ENCODE assay signal across 14 cellular contexts in the genomic region with DNA sequence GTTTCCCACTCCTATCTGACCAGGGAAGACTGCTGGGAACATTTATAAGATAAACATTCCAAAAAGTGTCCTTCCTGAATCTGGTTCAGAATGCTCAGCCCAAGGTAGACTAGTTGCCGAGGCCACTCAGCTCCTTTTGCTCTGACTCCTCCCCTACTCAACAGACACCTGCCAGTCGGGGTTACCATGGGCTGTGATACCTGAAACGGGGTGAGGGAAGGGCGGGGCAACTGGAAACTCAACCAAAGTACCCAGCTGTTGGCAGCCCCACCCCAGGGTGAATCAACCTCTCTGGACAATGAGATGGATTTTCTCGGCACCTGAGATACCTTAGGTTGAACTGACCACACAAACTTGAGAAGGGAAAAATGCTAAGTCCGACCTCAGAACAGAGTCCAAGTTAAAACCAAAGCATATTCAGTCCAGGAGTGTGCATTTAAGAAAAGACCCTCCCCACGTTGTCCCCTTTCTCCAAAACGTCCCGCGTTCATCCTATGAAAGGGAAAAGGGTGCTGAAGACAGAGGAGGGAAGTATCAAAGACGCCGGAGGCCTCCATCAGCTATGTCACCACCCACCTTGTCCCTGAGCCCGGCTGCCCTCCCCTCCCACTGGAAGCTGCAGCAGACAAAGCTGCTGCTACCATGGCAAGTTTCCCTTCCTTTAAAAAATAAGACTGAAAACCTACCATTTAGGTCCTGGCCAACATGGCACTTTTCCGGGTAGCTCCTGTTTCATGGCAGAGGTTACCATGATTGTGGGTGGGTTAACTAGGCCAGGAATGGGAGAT.
"Had no signal": no experiment of that assay in that cellular context is flagged by ENCODE, and none has a peak within 500 bp of the region (broad histone marks: within the 10 kb centered on the region; RNA-seq: fewer than 3 reads in every experiment).

No MANE protein-coding gene starts in this region.

- H3K9me3 ChIP-seq: ovary, right lobe of liver, spleen, stomach had no signal

- H3K27me3 Mint-ChIP-seq: activated naive CD8-positive, alpha-beta T cell treated with anti-CD3 and anti-CD28 coated beads for 36 hours had no signal

- H3K27ac Mint-ChIP-seq: activated naive CD8-positive, alpha-beta T cell treated with anti-CD3 and anti-CD28 coated beads for 36 hours; activated T-helper 1 cell treated with anti-CD3 and anti-CD28 coated beads, Interleukin-12 subunit alpha, Interleukin-12 subunit beta, Interleukin-2, Interleukin-4 antibody, amounts not matched to agents 30 ng/mL and 10 ng/mL and 1 ng/mL, durations not matched to agents 14 hours and 24 hours and 36 hours; neural progenitor cell had no signal

- DNase-seq: activated CD4-positive, alpha-beta T cell treated with anti-CD3 and anti-CD28 coated beads, Interleukin-2, amount 50 U/mL, for 1 hour; activated CD8-positive, alpha-beta memory T cell treated with anti-CD3 and anti-CD28 coated beads for 24 hours; activated naive CD8-positive, alpha-beta T cell treated with anti-CD3 and anti-CD28 coated beads for 36 hours; cerebellar nuclear complex; foreskin keratinocyte; glutamatergic neuron; hypothalamus; ovary; right lobe of liver; spleen; stomach had no signal

- H3K27me3 ChIP-seq: foreskin keratinocyte, neural progenitor cell, ovary, right lobe of liver, spleen, stomach had no signal

- H3K4me3 Mint-ChIP-seq: activated naive CD8-positive, alpha-beta T cell treated with anti-CD3 and anti-CD28 coated beads for 36 hours; activated T-helper 1 cell treated with anti-CD3 and anti-CD28 coated beads, Interleukin-12 subunit alpha, Interleukin-12 subunit beta, Interleukin-2, Interleukin-4 antibody, amounts not matched to agents 30 ng/mL and 10 ng/mL and 1 ng/mL, durations not matched to agents 14 hours and 24 hours and 36 hours; brain; neural progenitor cell had no signal

- H3K36me3 ChIP-seq: neural progenitor cell, ovary had no signal

- H3K4me2 ChIP-seq: neural progenitor cell had no signal

- H3K27ac ChIP-seq: foreskin keratinocyte, neural progenitor cell, ovary, right lobe of liver, spleen, stomach had no signal

- H3K4me3 ChIP-seq: neural progenitor cell, ovary, right lobe of liver, spleen, stomach had no signal

- H3K9ac ChIP-seq: neural progenitor cell had no signal

- ATAC-seq: foreskin keratinocyte, right lobe of liver had no signal

- H3K9me3 Mint-ChIP-seq: activated naive CD8-positive, alpha-beta T cell treated with anti-CD3 and anti-CD28 coated beads for 36 hours; activated T-helper 1 cell treated with anti-CD3 and anti-CD28 coated beads, Interleukin-12 subunit alpha, Interleukin-12 subunit beta, Interleukin-2, Interleukin-4 antibody, amounts not matched to agents 30 ng/mL and 10 ng/mL and 1 ng/mL, durations not matched to agents 14 hours and 24 hours and 36 hours; brain had no signal

- H2AFZ ChIP-seq: neural progenitor cell had no signal
